ENCODE assay signal across 8 cellular contexts in the genomic region with DNA sequence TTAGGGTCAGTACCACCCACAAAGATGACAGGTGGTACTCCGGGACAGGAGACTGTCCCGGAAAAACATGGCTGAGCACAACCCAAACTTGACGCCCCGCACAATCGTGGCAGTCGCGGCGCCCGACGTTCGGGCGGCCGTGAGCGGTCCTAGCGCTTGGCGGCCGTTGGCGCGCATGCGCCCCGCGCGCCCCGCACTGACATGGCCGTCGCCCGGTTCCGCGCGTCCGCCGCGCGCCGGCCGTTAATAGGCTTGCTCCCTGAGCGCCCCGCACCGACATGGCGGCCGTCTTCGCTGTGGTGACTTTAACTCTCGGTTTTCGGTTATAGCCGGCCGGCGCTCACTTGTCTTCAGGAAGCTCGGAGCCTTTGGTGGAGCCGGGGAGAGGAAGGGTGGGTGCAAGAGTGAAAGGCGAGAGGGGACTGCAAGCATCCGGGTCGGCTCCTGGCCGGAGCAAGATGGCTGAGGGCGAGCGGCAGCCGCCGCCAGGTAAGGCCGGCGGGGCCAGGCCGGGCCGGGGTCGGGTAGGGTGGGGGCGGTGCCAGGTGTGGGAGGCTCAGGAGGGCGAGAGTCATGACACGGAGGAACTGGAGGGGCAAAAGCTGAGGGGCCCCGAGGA. TPM values are rescaled to one million over a fixed set of nuclear protein-coding genes. Genes with fewer than 3 reads are reported as not detected.
DNase-seq lines count a peak whose midpoint lies in the region; ATAC-seq and TF ChIP-seq lines count a peak whose summit lies in the region.

A gene (plus strand): TSS at position 273 of the 619 bp plus-strand sequence. CDS start 186 bp downstream, at position 459.

- peaks cover 8 to 53% (median 23%) of the 10 kb centered on the region in 4 donors for H3K4me1 Mint-ChIP-seq in CD4-positive, CD25-positive, alpha-beta regulatory T cell
- H3K4me1 Mint-ChIP-seq in activated CD8-positive, alpha-beta memory T cell treated with anti-CD3 and anti-CD28 coated beads, Interleukin-2, amount 10 ng/mL, durations not matched to agents 7 days and 5 days: peaks cover 35% of the 10 kb centered on the region

- peaks cover 24% of the 10 kb centered on the region for H3K4me1 ChIP-seq in CD4-positive, CD25-positive, alpha-beta regulatory T cell (ENCODE audit: control insufficient read depth, insufficient read depth, low read length, poor library complexity, severe bottlenecking)
- H3K4me1 ChIP-seq in endocrine pancreas (ENCODE audit: control insufficient read depth, insufficient read depth, low read length): no peaks in the 10 kb centered on the region
- H3K4me1 ChIP-seq in mesodermal cell (ENCODE audit: control insufficient read depth, insufficient read depth, low read length, poor library complexity, severe bottlenecking): peaks cover 7% of the 10 kb centered on the region

- peak; percentile 85 to 86 for ATAC-seq in CD4-positive, CD25-positive, alpha-beta regulatory T cell (ENCODE audit: low read depth in 2 of 2)
- ATAC-seq in GM19455 (IDR thresholded peaks at IDR 0.05; ENCODE audit: unreplicated experiment): peak; percentile 72
- ATAC-seq in activated CD8-positive, alpha-beta memory T cell treated with anti-CD3 and anti-CD28 coated beads, Interleukin-2, amount 10 ng/mL, durations not matched to agents 7 days and 5 days: peak; percentile 93

- H3K4me3 ChIP-seq in CD4-positive, CD25-positive, alpha-beta regulatory T cell (ENCODE audit: low read depth, low read length): peak within 1 kb of the TSS; percentile 95
- peak within 1 kb of the TSS; percentile 68 for H3K4me3 ChIP-seq in HL-60 (replicated peaks; ENCODE audit: insufficient read depth, low read length)
- H3K4me3 ChIP-seq in endocrine pancreas (ENCODE audit: control insufficient read depth, insufficient read depth, low read length): peak within 1 kb of the TSS; percentile 81
- peak within 1 kb of the TSS; percentile 99 for H3K4me3 ChIP-seq in mesodermal cell (ENCODE audit: extremely low read depth, insufficient read depth, low read length, poor library complexity, severe bottlenecking)

- peak within 1 kb of the TSS; percentile 94 to 100 (median 98) for H3K4me3 Mint-ChIP-seq in CD4-positive, CD25-positive, alpha-beta regulatory T cell
- peak within 1 kb of the TSS; percentile 94 for H3K4me3 Mint-ChIP-seq in activated CD8-positive, alpha-beta memory T cell treated with anti-CD3 and anti-CD28 coated beads, Interleukin-2, amount 10 ng/mL, durations not matched to agents 7 days and 5 days

- no peaks in the 10 kb centered on the region for H3K9me3 Mint-ChIP-seq in CD4-positive, CD25-positive, alpha-beta regulatory T cell
- H3K9me3 Mint-ChIP-seq in activated CD8-positive, alpha-beta memory T cell treated with anti-CD3 and anti-CD28 coated beads, Interleukin-2, amount 10 ng/mL, durations not matched to agents 7 days and 5 days (ENCODE audit: low read depth): no peaks in the 10 kb centered on the region

- peak within 1 kb of the TSS; percentile 93 to 97 (median 95) for H3K27ac Mint-ChIP-seq in CD4-positive, CD25-positive, alpha-beta regulatory T cell
- peak within 1 kb of the TSS; percentile 98 for H3K27ac Mint-ChIP-seq in activated CD8-positive, alpha-beta memory T cell treated with anti-CD3 and anti-CD28 coated beads, Interleukin-2, amount 10 ng/mL, durations not matched to agents 7 days and 5 days

- H3K36me3 Mint-ChIP-seq in CD4-positive, CD25-positive, alpha-beta regulatory T cell: no peaks in the 10 kb centered on the region
- H3K36me3 Mint-ChIP-seq in activated CD8-positive, alpha-beta memory T cell treated with anti-CD3 and anti-CD28 coated beads, Interleukin-2, amount 10 ng/mL, durations not matched to agents 7 days and 5 days: no peaks in the 10 kb centered on the region

- DNase-seq in CD4-positive, CD25-positive, alpha-beta regulatory T cell: peak; percentile 83 to 93 (median 88)
- DNase-seq in HL-60 (ENCODE audit: low read depth in 1 of 2, low spot score in 1 of 2) (peak; percentile 66 to 80), NOMO-1 treated with dmso at 0.1 percent for 144 hours (lab: John Stamatoyannopoulos, UW; ENCODE audit: unreplicated experiment) (peak; percentile 78)
- DNase-seq in activated CD8-positive, alpha-beta memory T cell treated with anti-CD3 and anti-CD28 coated beads, Interleukin-2, amount 10 ng/mL, durations not matched to agents 7 days and 5 days: peak; percentile 91
- peak; percentile 82 to 86 for DNase-seq in stimulated activated CD8-positive, alpha-beta memory T cell treated with anti-CD3 and anti-CD28 coated beads, Interleukin-15, amount 100 ng/mL, for 48 hours (ENCODE audit: low read depth in 2 of 2)

- H3K27me3 Mint-ChIP-seq in CD4-positive, CD25-positive, alpha-beta regulatory T cell: no peaks in the 10 kb centered on the region
- H3K27me3 Mint-ChIP-seq in activated CD8-positive, alpha-beta memory T cell treated with anti-CD3 and anti-CD28 coated beads, Interleukin-2, amount 10 ng/mL, durations not matched to agents 7 days and 5 days: no peaks in the 10 kb centered on the region

- no peaks in the 10 kb centered on the region for H3K36me3 ChIP-seq in CD4-positive, CD25-positive, alpha-beta regulatory T cell (ENCODE audit: control insufficient read depth, insufficient read depth, low read length)
- H3K36me3 ChIP-seq in endocrine pancreas (ENCODE audit: control insufficient read depth, insufficient read depth, low read length) (no peaks in the 10 kb centered on the region), mesodermal cell (ENCODE audit: control insufficient read depth, insufficient read depth, low read length) (peaks cover 3% of the 10 kb centered on the region)

- 1% methylated on average over 54 to 58 of the region's 66 CpGs for WGBS in mesodermal cell (ENCODE audit: insufficient coverage in 2 of 2), 2 experiments

- CTCF ChIA-PET in activated CD8-positive, alpha-beta memory T cell treated with anti-CD3 and anti-CD28 coated beads, Interleukin-2, amount 10 ng/mL, durations not matched to agents 7 days and 5 days (lab: Charles Lee): interaction anchor here (0.7 to 4.0 kb wide), 10 partner anchors 10 to 514 kb away, joined by 3 to 31 read pairs (median 4); a partner anchor contains a TSS

- H3K27me3 ChIP-seq in CD4-positive, CD25-positive, alpha-beta regulatory T cell (ENCODE audit: control insufficient read depth, insufficient read depth, low read length): no peaks in the 10 kb centered on the region
- H3K27me3 ChIP-seq in HL-60 (ENCODE audit: insufficient read depth, poor library complexity, severe bottlenecking) (no peaks in the 10 kb centered on the region), endocrine pancreas (ENCODE audit: control insufficient read depth, insufficient read depth, low read length) (no peaks in the 10 kb centered on the region)

- H3K9me3 ChIP-seq in CD4-positive, CD25-positive, alpha-beta regulatory T cell (ENCODE audit: control insufficient read depth in 2 of 2, low read length in 2 of 2): no peaks in the 10 kb centered on the region
- no peaks in the 10 kb centered on the region for H3K9me3 ChIP-seq in endocrine pancreas (ENCODE audit: control insufficient read depth, low read length)
- no peaks in the 10 kb centered on the region for H3K9me3 ChIP-seq in mesodermal cell (ENCODE audit: control insufficient read depth, low read length)

- peak within 1 kb of the TSS; percentile 96 for H3K9ac ChIP-seq in endocrine pancreas (ENCODE audit: control insufficient read depth, insufficient read depth, low read length)

- TF ChIP-seq CTCF in HL-60 (IDR thresholded peaks at IDR 0.05; ENCODE audit: insufficient read depth, low read length): no peak

- H3K27ac ChIP-seq in CD4-positive, CD25-positive, alpha-beta regulatory T cell (ENCODE audit: insufficient read depth, low read length, poor library complexity, severe bottlenecking): peak within 1 kb of the TSS; percentile 88
- H3K27ac ChIP-seq in HL-60 (replicated peaks) (peak within 1 kb of the TSS; percentile 94), mesodermal cell (ENCODE audit: low read depth, low read length, severe bottlenecking) (peak within 1 kb of the TSS; percentile 93)

RNA-seq across cellular contexts. Expression of the gene that starts here (rescaled TPM):
- total RNA-seq in CD4-positive, CD25-positive, alpha-beta regulatory T cell: 53.7 TPM
- polyA plus RNA-seq in CD4-positive, CD25-positive, alpha-beta regulatory T cell: 10 to 100 TPM; 12.9 to 21.6 (median 16.0) TPM
- 100 to 1,000 TPM; 115 to 129 TPM for total RNA-seq in activated CD8-positive, alpha-beta memory T cell treated with anti-CD3 and anti-CD28 coated beads, Interleukin-2, amount 10 ng/mL, durations not matched to agents 7 days and 5 days
- 128 TPM for polyA plus RNA-seq in mesodermal cell (2013, experiment 1 of 2)
- 108 TPM for polyA plus RNA-seq in mesodermal cell (2013, experiment 2 of 2)

Comparison
In these comparisons a context has a peak if more than half of its experiments do, and no peak if none do; other contexts are left out.
1. Peak in every context shown above with its lines: DNase-seq, ATAC-seq, H3K4me3 ChIP-seq and H3K27ac ChIP-seq.